ENCODE assay signal across 1 cellular context in the genomic region with DNA sequence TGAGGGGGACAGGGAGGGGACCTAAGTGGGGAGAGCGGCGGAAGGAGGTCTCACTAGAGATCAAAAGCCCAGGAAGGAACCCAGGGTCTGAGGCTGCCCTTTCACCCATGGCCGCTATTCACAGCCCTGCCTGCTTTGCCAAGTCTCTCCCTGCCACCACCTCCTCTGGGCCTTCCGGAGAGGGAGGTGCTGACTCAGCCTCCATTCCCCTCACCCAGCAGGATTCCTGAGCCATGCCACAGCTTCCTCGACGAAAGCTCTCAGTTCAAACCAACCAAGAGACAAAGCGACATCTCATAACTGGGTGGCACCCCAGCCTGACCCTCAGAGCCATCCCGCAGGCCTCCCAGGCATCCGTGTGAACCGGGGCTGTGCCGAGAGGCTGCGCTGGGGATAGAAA.
TF ChIP-seq lines count a peak whose summit lies in the region.

No MANE protein-coding gene starts in this region.

TF ChIP-seq in IMR-90, 13 proteins besides CTCF, POLR2A, EP300 and RAD21:
- TF ChIP-seq CEBPB (IDR thresholded peaks at IDR 0.05; ENCODE audit: low read depth, low read length), result no peak
- TF ChIP-seq, protein P1, sequence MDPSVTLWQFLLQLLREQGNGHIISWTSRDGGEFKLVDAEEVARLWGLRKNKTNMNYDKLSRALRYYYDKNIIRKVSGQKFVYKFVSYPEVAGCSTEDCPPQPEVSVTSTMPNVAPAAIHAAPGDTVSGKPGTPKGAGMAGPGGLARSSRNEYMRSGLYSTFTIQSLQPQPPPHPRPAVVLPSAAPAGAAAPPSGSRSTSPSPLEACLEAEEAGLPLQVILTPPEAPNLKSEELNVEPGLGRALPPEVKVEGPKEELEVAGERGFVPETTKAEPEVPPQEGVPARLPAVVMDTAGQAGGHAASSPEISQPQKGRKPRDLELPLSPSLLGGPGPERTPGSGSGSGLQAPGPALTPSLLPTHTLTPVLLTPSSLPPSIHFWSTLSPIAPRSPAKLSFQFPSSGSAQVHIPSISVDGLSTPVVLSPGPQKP (IDR thresholded peaks at IDR 0.05; ENCODE audit: borderline replicate concordance, low read depth, low read length), result no peak
- TF ChIP-seq MAFK (IDR thresholded peaks at IDR 0.05; ENCODE audit: low read depth, low read length), result peak; percentile 62; the same call in 1 of the 2 replicates
- no peak for TF ChIP-seq BHLHE40 (IDR thresholded peaks at IDR 0.05; ENCODE audit: low read depth, low read length)
- TF ChIP-seq MAZ (IDR thresholded peaks at IDR 0.05; ENCODE audit: borderline replicate concordance, low read depth, low read length), result no peak
- TF ChIP-seq, protein P2, sequence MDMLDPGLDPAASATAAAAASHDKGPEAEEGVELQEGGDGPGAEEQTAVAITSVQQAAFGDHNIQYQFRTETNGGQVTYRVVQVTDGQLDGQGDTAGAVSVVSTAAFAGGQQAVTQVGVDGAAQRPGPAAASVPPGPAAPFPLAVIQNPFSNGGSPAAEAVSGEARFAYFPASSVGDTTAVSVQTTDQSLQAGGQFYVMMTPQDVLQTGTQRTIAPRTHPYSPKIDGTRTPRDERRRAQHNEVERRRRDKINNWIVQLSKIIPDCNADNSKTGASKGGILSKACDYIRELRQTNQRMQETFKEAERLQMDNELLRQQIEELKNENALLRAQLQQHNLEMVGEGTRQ (IDR thresholded peaks at IDR 0.05; ENCODE audit: low read depth, low read length), result no peak
TF ChIP-seq in IMR-90: peak in this region for 1.
